24 cellular contexts compared by ENCODE assay signal in the genomic region with DNA sequence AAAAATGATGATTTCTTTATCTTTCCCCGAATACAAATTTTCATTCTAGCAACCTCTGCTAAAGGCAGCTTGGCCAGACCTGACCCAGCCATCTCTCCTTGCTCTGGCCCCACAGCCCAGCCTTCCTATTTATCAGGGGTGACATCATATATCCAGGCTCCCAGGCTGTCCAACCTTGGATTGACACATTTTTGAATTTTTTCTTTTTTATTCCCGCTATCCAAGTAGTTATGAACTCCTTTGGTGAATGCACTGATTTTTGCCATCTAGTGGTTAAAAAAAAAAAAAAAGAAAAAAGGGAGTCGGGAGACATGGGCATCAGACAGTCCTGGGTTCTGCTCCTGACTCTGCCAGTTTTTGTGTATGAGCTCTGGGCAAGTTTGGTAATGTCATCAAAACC.
DNase-seq lines count a peak whose midpoint lies in the region; ATAC-seq and TF ChIP-seq lines count a peak whose summit lies in the region.
"Had no signal": no experiment of that assay in that cellular context is flagged by ENCODE, and none has a peak within 500 bp of the region (broad histone marks: within the 10 kb centered on the region; RNA-seq: fewer than 3 reads in every experiment).

No MANE protein-coding gene starts in this region.

- H3K4me3 Mint-ChIP-seq in activated T-helper 2 cell treated with anti-CD3 and anti-CD28 coated beads, Interferon-gamma antibody, Interleukin-2, Interleukin-4, amounts not matched to agents 10 μg/mL and 5 μg/mL and 100 μg/mL, durations not matched to agents 14 hours and 24 hours and 36 hours (ENCODE audit: low read depth), result no peak overlapping the region
- H3K4me3 Mint-ChIP-seq: activated B cell treated with CpG ODN at 0.5 μM for 24 hours; activated CD4-positive, alpha-beta memory T cell treated with anti-CD3 and anti-CD28 coated beads, Interleukin-2, amount 10 ng/mL, durations not matched to agents 7 days and 5 days; CD14-positive monocyte; effector memory CD8-positive, alpha-beta T cell; stimulated activated naive CD8-positive, alpha-beta T cell treated with anti-CD3 and anti-CD28 coated beads, Interleukin-15, amount 100 ng/mL, for 72 hours had no signal

- DNase-seq in H4 (ENCODE audit: low spot score), result peak; percentile 34
- DNase-seq in PC-3, result peak; percentile 49
- DNase-seq in epithelial cell of proximal tubule (ENCODE audit: low read depth), result no peak
- DNase-seq in suprapubic skin (ENCODE audit: low spot score in 2 of 2), result no peak
- no peak for DNase-seq in DMS153 (lab: John Stamatoyannopoulos, UW)
- no peak for DNase-seq in NCI-H748 (lab: John Stamatoyannopoulos, UW; ENCODE audit: unreplicated experiment)
- DNase-seq in activated T-helper 2 cell treated with anti-CD3 and anti-CD28 coated beads, Interferon-gamma antibody, Interleukin-2, Interleukin-4, amounts not matched to agents 10 μg/mL and 5 μg/mL and 100 μg/mL, durations not matched to agents 14 hours and 24 hours and 36 hours (ENCODE audit: low spot score), result no peak
- DNase-seq: activated B cell treated with CpG ODN at 0.5 μM for 24 hours; activated CD4-positive, alpha-beta memory T cell treated with anti-CD3 and anti-CD28 coated beads, Interleukin-2, amount 10 ng/mL, durations not matched to agents 7 days and 5 days; adrenal gland; brain microvascular endothelial cell; colonic mucosa; effector memory CD8-positive, alpha-beta T cell; left colon; mesendoderm; NCI-H187; NCI-H82; stimulated activated naive CD8-positive, alpha-beta T cell treated with anti-CD3 and anti-CD28 coated beads, Interleukin-15, amount 100 ng/mL, for 72 hours; T-helper 9 cell had no signal

- intact Hi-C loops in PC-3 (cut with micrococcal nuclease), result no loop called here
- intact Hi-C loops in activated T-helper 2 cell treated with anti-CD3 and anti-CD28 coated beads, Interferon-gamma antibody, Interleukin-2, Interleukin-4, amounts not matched to agents 10 μg/mL and 5 μg/mL and 100 μg/mL, durations not matched to agents 14 hours and 24 hours and 36 hours (cut with micrococcal nuclease), result no loop called here

- H3K27me3 Mint-ChIP-seq in activated T-helper 2 cell treated with anti-CD3 and anti-CD28 coated beads, Interferon-gamma antibody, Interleukin-2, Interleukin-4, amounts not matched to agents 10 μg/mL and 5 μg/mL and 100 μg/mL, durations not matched to agents 14 hours and 24 hours and 36 hours (ENCODE audit: low read depth), result peaks cover 4% of the 10 kb centered on the region

- no peaks in the 10 kb centered on the region for H3F3A ChIP-seq in PC-3 (ENCODE audit: low read length, unreplicated experiment)

- H3K9me3 ChIP-seq in PC-3 (ENCODE audit: low read length) (no peaks in the 10 kb centered on the region), suprapubic skin (no peaks in the 10 kb centered on the region)
- H3K9me3 ChIP-seq: adrenal gland, colonic mucosa, right atrium auricular region had no signal

- peaks cover 6% of the 10 kb centered on the region; the same call in 1 of the 2 replicates for H3K27me3 ChIP-seq in PC-3 (ENCODE audit: low read length)
- peaks cover 13% of the 10 kb centered on the region for H3K27me3 ChIP-seq in suprapubic skin
- H3K27me3 ChIP-seq: adrenal gland, brain microvascular endothelial cell, colonic mucosa, right atrium auricular region had no signal

- H3K9me2 ChIP-seq in PC-3 (replicated peaks; ENCODE audit: low read length), result no peaks in the 10 kb centered on the region

- H3K9ac ChIP-seq in PC-3 (ENCODE audit: low read length), result no peak overlapping the region

- H3K4me1 Mint-ChIP-seq in activated T-helper 2 cell treated with anti-CD3 and anti-CD28 coated beads, Interferon-gamma antibody, Interleukin-2, Interleukin-4, amounts not matched to agents 10 μg/mL and 5 μg/mL and 100 μg/mL, durations not matched to agents 14 hours and 24 hours and 36 hours (ENCODE audit: low read depth), result peaks cover 5% of the 10 kb centered on the region
- H3K4me1 Mint-ChIP-seq: activated B cell treated with CpG ODN at 0.5 μM for 24 hours; stimulated activated naive CD8-positive, alpha-beta T cell treated with anti-CD3 and anti-CD28 coated beads, Interleukin-15, amount 100 ng/mL, for 72 hours had no signal

- no peak for ATAC-seq in PC-3
- ATAC-seq: effector memory CD8-positive, alpha-beta T cell; K562; left colon; stimulated activated naive CD8-positive, alpha-beta T cell treated with anti-CD3 and anti-CD28 coated beads, Interleukin-15, amount 100 ng/mL, for 72 hours had no signal

- TF ChIP-seq CTCF in 22Rv1 (IDR thresholded peaks at IDR 0.05) (peak; percentile 28; the same call in 1 of the 2 replicates), PC-3 (conservative IDR thresholded peaks at IDR 0.05; ENCODE audit: low read depth, low read length) (peak; percentile 57), epithelial cell of proximal tubule (conservative IDR thresholded peaks at IDR 0.05; ENCODE audit: low read depth, low read length) (peak; percentile 24), suprapubic skin (IDR thresholded peaks at IDR 0.05) (no peak)

- no peak for TF ChIP-seq POLR2A in suprapubic skin (IDR thresholded peaks at IDR 0.05)

- H3K27ac ChIP-seq in 22Rv1 (no peak overlapping the region), PC-3 (ENCODE audit: low read length) (no peak overlapping the region), suprapubic skin (no peak overlapping the region)
- H3K27ac ChIP-seq: adrenal gland, brain microvascular endothelial cell, colonic mucosa, right atrium auricular region, tibial nerve had no signal

- no peaks in the 10 kb centered on the region for H4K20me1 ChIP-seq in PC-3 (ENCODE audit: low read length)

- no peak for TF ChIP-seq EP300 in suprapubic skin (IDR thresholded peaks at IDR 0.05)

- POLR2A ChIA-PET in PC-3 (lab: Charles Lee; ENCODE audit: unreplicated experiment), result interaction anchor here (0.5 kb wide), 1 partner anchor 101 kb away, joined by 3 read pairs; no protein-coding TSS in a partner anchor

- H3K4me2 ChIP-seq in PC-3 (ENCODE audit: low read length), result no peak overlapping the region

- 56% methylated on average over 3 of the region's 3 CpGs for WGBS in suprapubic skin

- no peak overlapping the region for H2AFZ ChIP-seq in PC-3 (ENCODE audit: low read length)

- H3K27ac Mint-ChIP-seq in activated T-helper 2 cell treated with anti-CD3 and anti-CD28 coated beads, Interferon-gamma antibody, Interleukin-2, Interleukin-4, amounts not matched to agents 10 μg/mL and 5 μg/mL and 100 μg/mL, durations not matched to agents 14 hours and 24 hours and 36 hours, result no peak overlapping the region
- H3K27ac Mint-ChIP-seq: activated B cell treated with CpG ODN at 0.5 μM for 24 hours; activated CD4-positive, alpha-beta memory T cell treated with anti-CD3 and anti-CD28 coated beads, Interleukin-2, amount 10 ng/mL, durations not matched to agents 7 days and 5 days; CD14-positive monocyte; effector memory CD8-positive, alpha-beta T cell; stimulated activated naive CD8-positive, alpha-beta T cell treated with anti-CD3 and anti-CD28 coated beads, Interleukin-15, amount 100 ng/mL, for 72 hours had no signal

- BruUV-seq in PC-3 (replicated peaks; lab: Mats Ljungman, UMichigan), result no TSS peak

- H3K36me3 Mint-ChIP-seq in activated T-helper 2 cell treated with anti-CD3 and anti-CD28 coated beads, Interferon-gamma antibody, Interleukin-2, Interleukin-4, amounts not matched to agents 10 μg/mL and 5 μg/mL and 100 μg/mL, durations not matched to agents 14 hours and 24 hours and 36 hours (ENCODE audit: low read depth), result no peaks in the 10 kb centered on the region
- H3K36me3 Mint-ChIP-seq: CD14-positive monocyte had no signal

- H3K4me3 ChIP-seq in PC-3 (ENCODE audit: low read length), result no peak overlapping the region
- no peak overlapping the region for H3K4me3 ChIP-seq in epithelial cell of proximal tubule (ENCODE audit: low read depth, low read length)
- no peak overlapping the region for H3K4me3 ChIP-seq in suprapubic skin
- H3K4me3 ChIP-seq: adrenal gland, colonic mucosa, K562, right atrium auricular region, tibial nerve had no signal

- H3K36me3 ChIP-seq in PC-3 (ENCODE audit: low read depth, low read length) (no peaks in the 10 kb centered on the region), suprapubic skin (no peaks in the 10 kb centered on the region)
- H3K36me3 ChIP-seq: adrenal gland, brain microvascular endothelial cell, colonic mucosa, right atrium auricular region, tibial nerve had no signal

- H3K9me3 Mint-ChIP-seq in activated T-helper 2 cell treated with anti-CD3 and anti-CD28 coated beads, Interferon-gamma antibody, Interleukin-2, Interleukin-4, amounts not matched to agents 10 μg/mL and 5 μg/mL and 100 μg/mL, durations not matched to agents 14 hours and 24 hours and 36 hours, result no peaks in the 10 kb centered on the region
- H3K9me3 Mint-ChIP-seq: activated B cell treated with CpG ODN at 0.5 μM for 24 hours; activated CD4-positive, alpha-beta memory T cell treated with anti-CD3 and anti-CD28 coated beads, Interleukin-2, amount 10 ng/mL, durations not matched to agents 7 days and 5 days; effector memory CD8-positive, alpha-beta T cell; stimulated activated naive CD8-positive, alpha-beta T cell treated with anti-CD3 and anti-CD28 coated beads, Interleukin-15, amount 100 ng/mL, for 72 hours had no signal

- CTCF ChIA-PET in PC-3 (lab: Charles Lee), result no interaction called here

- no peaks in the 10 kb centered on the region for H3K79me2 ChIP-seq in PC-3 (ENCODE audit: low read length)

- 0 out of 2 replicates have a peak, but pooled peaks cover 3% of the 10 kb centered on the region for H3K4me1 ChIP-seq in PC-3 (ENCODE audit: insufficient read depth, low read length)
- H3K4me1 ChIP-seq in suprapubic skin, result no peaks in the 10 kb centered on the region
- H3K4me1 ChIP-seq: adrenal gland, colonic mucosa, right atrium auricular region, tibial nerve had no signal

Comparison
In these comparisons a context has a peak if more than half of its experiments do, and no peak if none do; other contexts are left out.
1. CTCF ChIP-seq: peak in 22Rv1 (single experiment), PC-3 (single experiment) and epithelial cell of proximal tubule (single experiment); none in suprapubic skin (0 of 2).
2. DNase-seq: peak in H4 (single experiment) and PC-3 (single experiment); none in epithelial cell of proximal tubule (single experiment), suprapubic skin (0 of 2), DMS153 (single experiment), NCI-H748 (single experiment) and activated T-helper 2 cell treated with anti-CD3 and anti-CD28 coated beads, Interferon-gamma antibody, Interleukin-2, Interleukin-4, amounts not matched to agents 10 μg/mL and 5 μg/mL and 100 μg/mL, durations not matched to agents 14 hours and 24 hours and 36 hours (single experiment).